ENCODE assay signal across 29 cellular contexts in genomic region chr2:146278881-146279280, GRCh38.
"Had no signal": no experiment of that assay in that cellular context is flagged by ENCODE, and none has a peak within 500 bp of the region (broad histone marks: within the 10 kb centered on the region; RNA-seq: fewer than 3 reads in every experiment).

No MANE protein-coding gene starts in this region.

- ATAC-seq: effector memory CD8-positive, alpha-beta T cell; esophagus mucosa; foreskin keratinocyte; gastrocnemius medialis; gastroesophageal sphincter; heart left ventricle; heart right ventricle had no signal

- H3K36me3 ChIP-seq: colonic mucosa, esophagus muscularis mucosa, esophagus squamous epithelium, gastrocnemius medialis, gastroesophageal sphincter, heart left ventricle, heart right ventricle had no signal

- H3K9me3 Mint-ChIP-seq: dendritic cell treated with granulocyte-macrophage colony-stimulating factor and Interleukin-4, amounts not matched to agents 40 ng/mL and 50 ng/mL, for 4 days; endodermal cell had no signal

- H3K27me3 ChIP-seq: colonic mucosa, dorsolateral prefrontal cortex, esophagus muscularis mucosa, esophagus squamous epithelium, foreskin keratinocyte, gastrocnemius medialis, gastroesophageal sphincter, heart left ventricle, heart right ventricle had no signal

- H3K27me3 Mint-ChIP-seq: dendritic cell treated with granulocyte-macrophage colony-stimulating factor and Interleukin-4, amounts not matched to agents 40 ng/mL and 50 ng/mL, for 4 days; effector memory CD8-positive, alpha-beta T cell had no signal

- H3K4me3 Mint-ChIP-seq: dendritic cell treated with granulocyte-macrophage colony-stimulating factor and Interleukin-4, amounts not matched to agents 40 ng/mL and 50 ng/mL, for 4 days; effector memory CD8-positive, alpha-beta T cell; endodermal cell had no signal

- H3K4me3 ChIP-seq: colonic mucosa, coronary artery, dorsolateral prefrontal cortex, esophagus muscularis mucosa, esophagus squamous epithelium, gastrocnemius medialis, gastroesophageal sphincter, heart left ventricle, heart right ventricle had no signal

- H3K4me1 Mint-ChIP-seq: endodermal cell had no signal

- H3K4me1 ChIP-seq: colonic mucosa, esophagus muscularis mucosa, esophagus squamous epithelium, foreskin keratinocyte, gastrocnemius medialis, gastroesophageal sphincter, heart left ventricle, heart right ventricle had no signal

- DNase-seq: colonic mucosa; cortex of kidney; dermis blood vessel endothelial cell; dorsolateral prefrontal cortex; effector CD4-positive, alpha-beta T cell; effector CD8-positive, alpha-beta T cell; effector memory CD4-positive, alpha-beta T cell; effector memory CD8-positive, alpha-beta T cell; endodermal cell; erythroblast; esophagus squamous epithelium; foreskin fibroblast; foreskin keratinocyte; foreskin melanocyte; gastrocnemius medialis; glutamatergic neuron; head of caudate nucleus; heart left ventricle; heart right ventricle had no signal

- H3K27ac Mint-ChIP-seq: dendritic cell treated with granulocyte-macrophage colony-stimulating factor and Interleukin-4, amounts not matched to agents 40 ng/mL and 50 ng/mL, for 4 days; effector memory CD8-positive, alpha-beta T cell; endodermal cell had no signal

- H3K27ac ChIP-seq: colonic mucosa, coronary artery, dorsolateral prefrontal cortex, epithelial cell of prostate, esophagus muscularis mucosa, esophagus squamous epithelium, foreskin keratinocyte, gastrocnemius medialis, gastroesophageal sphincter, heart left ventricle, heart right ventricle had no signal

- FAIRE-seq: colon, endometrium, endothelial cell of umbilical vein, frontal cortex had no signal

- H3K9me3 ChIP-seq: colonic mucosa, esophagus muscularis mucosa, esophagus squamous epithelium, gastrocnemius medialis, gastroesophageal sphincter, heart left ventricle, heart right ventricle had no signal
